8 cellular contexts compared by ENCODE assay signal in the genomic region with DNA sequence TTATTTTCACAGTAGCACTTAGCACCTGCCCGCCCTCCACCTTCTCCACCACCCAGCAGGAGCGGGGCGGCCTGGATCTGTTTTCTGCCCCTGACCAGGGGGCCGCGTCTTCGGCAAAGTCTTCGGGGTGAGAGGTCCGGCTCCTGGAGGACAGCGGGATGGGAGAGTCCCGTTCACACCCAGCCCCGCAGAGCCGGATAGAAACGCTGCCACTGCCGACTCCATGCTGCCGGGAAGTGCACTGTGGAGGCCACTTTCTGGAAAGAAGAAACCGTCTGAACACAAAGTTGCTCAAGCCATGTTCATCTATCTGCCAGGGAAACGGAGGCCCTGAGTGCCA. TPM values are rescaled to one million over a fixed set of nuclear protein-coding genes. Genes with fewer than 3 reads are reported as not detected.
DNase-seq lines count a peak whose midpoint lies in the region; ATAC-seq and TF ChIP-seq lines count a peak whose summit lies in the region.

No MANE protein-coding gene starts in this region.

- no peaks in the 10 kb centered on the region for H4K20me1 ChIP-seq in OCI-LY1 (ENCODE audit: insufficient read depth, low read length)
- no peaks in the 10 kb centered on the region for H4K20me1 ChIP-seq in osteoblast (ENCODE audit: insufficient read depth, low read length)

- peaks cover 2% of the 10 kb centered on the region for H3K9me3 Mint-ChIP-seq in Calu3 (ENCODE audit: low read depth, unreplicated experiment)

- CTCF ChIA-PET in Calu3 (lab: Charles Lee), result no interaction called here

- H3F3A ChIP-seq in OCI-LY1 (ENCODE audit: insufficient read depth, low read length), result no peaks in the 10 kb centered on the region

- H3K27me3 Mint-ChIP-seq in Calu3 (ENCODE audit: unreplicated experiment), result peaks cover 21% of the 10 kb centered on the region

- H3K79me2 ChIP-seq in OCI-LY1 (ENCODE audit: insufficient read depth, low read length), result no peaks in the 10 kb centered on the region
- H3K79me2 ChIP-seq in osteoblast (ENCODE audit: insufficient read depth, low read length), result no peaks in the 10 kb centered on the region

- H3K4me1 ChIP-seq in OCI-LY1 (ENCODE audit: insufficient read depth, low read length, severe bottlenecking) (peaks cover 8% of the 10 kb centered on the region), osteoblast (ENCODE audit: insufficient read depth, low read length) (peaks cover 10% of the 10 kb centered on the region)

- H3K9me2 ChIP-seq in OCI-LY1 (ENCODE audit: low read depth, low read length), result no peaks in the 10 kb centered on the region

- H3K9me3 ChIP-seq in OCI-LY1 (ENCODE audit: low read length) (no peaks in the 10 kb centered on the region), osteoblast (ENCODE audit: low read depth, low read length) (no peaks in the 10 kb centered on the region)

- H3K9ac ChIP-seq in OCI-LY1 (ENCODE audit: low read length), result peak overlapping the region; percentile 12; the same call in 1 of the 2 replicates

- 0 out of 2 replicates have a peak, but pooled peaks cover 3% of the 10 kb centered on the region for H3K27me3 ChIP-seq in OCI-LY1 (ENCODE audit: insufficient read depth, low read length)
- H3K27me3 ChIP-seq in osteoblast (ENCODE audit: insufficient read depth, low read length), result peaks cover 6% of the 10 kb centered on the region

- H3K4me3 Mint-ChIP-seq in Calu3 (ENCODE audit: low read depth, unreplicated experiment), result peak overlapping the region; percentile 64

- H3K36me3 ChIP-seq in OCI-LY1 (ENCODE audit: insufficient read depth, low read length) (no peaks in the 10 kb centered on the region), osteoblast (ENCODE audit: insufficient read depth, low read length) (no peaks in the 10 kb centered on the region)

- H3K4me3 ChIP-seq in OCI-LY1 (ENCODE audit: low read depth, low read length, poor library complexity, severe bottlenecking) (peak overlapping the region; percentile 44), foreskin fibroblast (ENCODE audit: low read depth in 1 of 2, low read length in 2 of 2) (peak overlapping the region; percentile 26 to 35), osteoblast (ENCODE audit: insufficient read depth, low read length) (peak overlapping the region; percentile 35)

- no peak overlapping the region for H3K27ac Mint-ChIP-seq in Calu3 (ENCODE audit: unreplicated experiment)

- TF ChIP-seq CTCF in Calu3 (IDR thresholded peaks at IDR 0.05; ENCODE audit: unreplicated experiment) (no peak), OCI-LY1 (IDR thresholded peaks at IDR 0.05; ENCODE audit: low read length) (no peak), foreskin fibroblast (IDR thresholded peaks at IDR 0.05; ENCODE audit: low read depth, low read length) (no peak), osteoblast (IDR thresholded peaks at IDR 0.05; ENCODE audit: extremely low read depth, low read depth, low read length) (no peak)

- H2AFZ ChIP-seq in OCI-LY1 (ENCODE audit: low read length) (no peak overlapping the region), osteoblast (ENCODE audit: low read length) (no peak overlapping the region)

- H3K27ac ChIP-seq in OCI-LY1 (ENCODE audit: low read depth, low read length, poor library complexity, severe bottlenecking), result no peak overlapping the region
- no peak overlapping the region for H3K27ac ChIP-seq in osteoblast (ENCODE audit: low read depth, low read length)

- ATAC-seq in GM21619 (IDR thresholded peaks at IDR 0.05; ENCODE audit: unreplicated experiment) (no peak), GM21360 (IDR thresholded peaks at IDR 0.05; ENCODE audit: unreplicated experiment) (no peak)

- DNase-seq in Calu3 (no peak), foreskin fibroblast (peak in 1 of 2 donors; percentile 22), osteoblast (ENCODE audit: insufficient read length, low spot score, missing footprints) (no peak), SW 1271 (lab: John Stamatoyannopoulos, UW) (no peak)
- DNase-seq in central memory CD4-positive, alpha-beta T cell, result no peak

- H3K4me1 Mint-ChIP-seq in Calu3 (ENCODE audit: low read depth, unreplicated experiment), result peaks cover 8% of the 10 kb centered on the region

- H3K4me2 ChIP-seq in OCI-LY1 (ENCODE audit: low read length) (peak overlapping the region; percentile 62), osteoblast (ENCODE audit: insufficient read depth, low read length) (peak overlapping the region; percentile 53)

- no TSS peak for BruUV-seq in Calu3 (replicated peaks; lab: Mats Ljungman, UMichigan)

- peaks cover 5% of the 10 kb centered on the region for H3K36me3 Mint-ChIP-seq in Calu3 (ENCODE audit: insufficient read depth, unreplicated experiment)

- intact Hi-C loops in Calu3 (cut with micrococcal nuclease; ENCODE audit: unreplicated experiment), result no loop called here

RNA-seq across cellular contexts. Expression of a gene that starts 14.5 kb away (rescaled TPM):
- 5.1 and 6.2 TPM in 2 replicates for total RNA-seq in Calu3 (2022)
- 5.1 and 7.1 TPM in 2 replicates for total RNA-seq in osteoblast
